Comparison of ENCODE assay signal across 1 cellular context in genomic region chr10:4961558-4961957, GRCh38. TPM values are rescaled to one million over a fixed set of nuclear protein-coding genes. Genes with fewer than 3 reads are reported as not detected.
"Had no signal": no experiment of that assay in that cellular context is flagged by ENCODE, and none has a peak within 500 bp of the region (broad histone marks: within the 10 kb centered on the region; RNA-seq: fewer than 3 reads in every experiment).

No MANE protein-coding gene starts in this region.

RNA-seq across cellular contexts. Expression of gene AKR1C2, which starts 42.1 kb away (rescaled TPM):
- total RNA-seq: H7 had no signal
